8 cellular contexts compared by ENCODE assay signal in genomic region chr3:50272911-50273688, GRCh38. TPM values are rescaled to one million over a fixed set of nuclear protein-coding genes. Genes with fewer than 3 reads are reported as not detected.
DNase-seq lines count a peak whose midpoint lies in the region; ATAC-seq and TF ChIP-seq lines count a peak whose summit lies in the region.

No MANE protein-coding gene starts in this region.

- POLR2A ChIA-PET in HCT116 (lab: Charles Lee) = no interaction called here

- ATAC-seq in HCT116 (peak; percentile 62), HG03025 (IDR thresholded peaks at IDR 0.05; ENCODE audit: low FRiP score, unreplicated experiment) (no peak)

- H3K9me3 ChIP-seq in HCT116 (ENCODE audit: control insufficient read depth in 1 of 2, insufficient read depth in 1 of 2, low read depth in 1 of 2, low read length in 2 of 2) (no peaks in the 10 kb centered on the region), hepatocyte (ENCODE audit: low read depth) (no peaks in the 10 kb centered on the region)

- no peak overlapping the region for H3K27ac Mint-ChIP-seq in T-helper 2 cell treated with Interferon-gamma antibody and Interleukin-4, amounts not matched to agents 5 μg/mL and 100 μg/mL, for 36 hours

- RAD21 ChIA-PET in HCT116 (lab: Charles Lee; ENCODE audit: low non-redundant PET in 1 of 2, low total read pairs in 2 of 2, uncharacterized antibody in 2 of 2, unreplicated experiment in 2 of 2) = interaction anchor here in 1 of 2 experiments (1.9 kb wide), 1 partner anchor 13 kb away, joined by 7 read pairs; no protein-coding TSS in a partner anchor

- no peaks in the 10 kb centered on the region; the same call in 1 of the 2 replicates for H3K27me3 ChIP-seq in GM06990 (replicated peaks; ENCODE audit: control insufficient read depth, insufficient read depth, low read length)
- H3K27me3 ChIP-seq in HCT116 (ENCODE audit: insufficient read depth, low read length) = no peaks in the 10 kb centered on the region
- peaks cover 10% of the 10 kb centered on the region for H3K27me3 ChIP-seq in hepatocyte

- H3K9ac ChIP-seq in HCT116 (ENCODE audit: low read length) = peak overlapping the region; percentile 56

- H3K36me3 ChIP-seq in GM06990 (ENCODE audit: control insufficient read depth, insufficient read depth, low read length) = no peaks in the 10 kb centered on the region
- no peaks in the 10 kb centered on the region for H3K36me3 ChIP-seq in HCT116 (ENCODE audit: control insufficient read depth in 1 of 2, insufficient read depth in 2 of 2, low read length in 2 of 2)
- H3K36me3 ChIP-seq in hepatocyte (replicated peaks; ENCODE audit: insufficient read depth, low read depth) = no peaks in the 10 kb centered on the region

- H3K9me3 Mint-ChIP-seq in T-helper 2 cell treated with Interferon-gamma antibody and Interleukin-4, amounts not matched to agents 5 μg/mL and 100 μg/mL, for 36 hours = no peaks in the 10 kb centered on the region

- peak overlapping the region; percentile 82 for H2AFZ ChIP-seq in HCT116 (ENCODE audit: low read depth, low read length, poor library complexity, severe bottlenecking)
- no peak overlapping the region for H2AFZ ChIP-seq in hepatocyte

- peaks cover 16% of the 10 kb centered on the region for H3K4me1 Mint-ChIP-seq in T-helper 2 cell treated with Interferon-gamma antibody and Interleukin-4, amounts not matched to agents 5 μg/mL and 100 μg/mL, for 36 hours (ENCODE audit: low read depth)

- TF ChIP-seq POLR2A in HCT116 (IDR thresholded peaks at IDR 0.05; ENCODE audit: borderline replicate concordance, extremely low read depth, insufficient read depth, insufficient read length) (no peak), NB4 (IDR thresholded peaks at IDR 0.05; ENCODE audit: extremely low read depth, insufficient read length) (no peak)

- BruUV-seq in HCT116 (replicated peaks; lab: Mats Ljungman, UMichigan) = no TSS peak

- TF ChIP-seq CTCF in GM06990 (IDR thresholded peaks at IDR 0.05; ENCODE audit: insufficient read depth, low read length, poor library complexity, severe bottlenecking) (peak; percentile 97), HCT116 (IDR thresholded peaks at IDR 0.05 in 2 of 3, conservative IDR thresholded peaks at IDR 0.05 in 1 of 3; ENCODE audit: borderline replicate concordance in 1 of 3, insufficient read depth in 1 of 3, low read depth in 2 of 3, low read length in 2 of 3) (peak in 2 of 3 experiments; percentile 93 to 96; a peak in 4 of 6 replicates), NB4 (IDR thresholded peaks at IDR 0.05; ENCODE audit: low read depth, low read length) (peak; percentile 74), hepatocyte (IDR thresholded peaks at IDR 0.05; ENCODE audit: poor library complexity) (peak; percentile 99), retinal pigment epithelial cell (conservative IDR thresholded peaks at IDR 0.05; ENCODE audit: low read depth, low read length) (peak; percentile 93)

- H3K27ac ChIP-seq in HCT116 (ENCODE audit: low read depth, low read length) = peak overlapping the region; percentile 27; the same call in 1 of the 2 replicates
- H3K27ac ChIP-seq in hepatocyte = no peak overlapping the region

- WGBS in hepatocyte (ENCODE audit: low lambda C conversion rate, missing lambda C conversion rate) = 22% methylated on average over 50 of the region's 61 CpGs

- peaks cover 51 to 62% of the 10 kb centered on the region in 2 experiments for H3K4me1 ChIP-seq in HCT116 (ENCODE audit: control insufficient read depth in 1 of 2, insufficient read depth in 2 of 2, low read length in 2 of 2)
- H3K4me1 ChIP-seq in hepatocyte (ENCODE audit: insufficient read depth) = peaks cover 45% of the 10 kb centered on the region

- H3K79me2 ChIP-seq in HCT116 (ENCODE audit: insufficient read depth, low read length) = no peaks in the 10 kb centered on the region
- H3K79me2 ChIP-seq in hepatocyte = peaks cover 21% of the 10 kb centered on the region

- no peak for TF ChIP-seq RAD21 in HCT116 (IDR thresholded peaks at IDR 0.05; ENCODE audit: low read depth)

- H4K20me1 ChIP-seq in HCT116 (ENCODE audit: insufficient read depth) = no peaks in the 10 kb centered on the region
- no peaks in the 10 kb centered on the region for H4K20me1 ChIP-seq in hepatocyte (ENCODE audit: insufficient read depth, poor library complexity, severe bottlenecking)

- intact Hi-C loops in HCT116 (cut with micrococcal nuclease) = loop anchor here (1.0 to 5.0 kb wide), 2 partner anchors 46 to 151 kb away; no protein-coding TSS in a partner anchor

- DNase-seq in GM06990 (ENCODE audit: extremely low read depth, insufficient read length) (peak; percentile 89), HCT116 (ENCODE audit: low read depth, low spot score) (no peak), NB4 (ENCODE audit: low read depth) (peak; percentile 82), anterior cingulate cortex (lab: John Stamatoyannopoulos, UW) (peak in 57 of 58 donors; percentile 14 to 94 (median 79)), hepatocyte (ENCODE audit: low spot score) (peak; percentile 90), retinal pigment epithelial cell (ENCODE audit: low read depth) (no peak)
- peak; percentile 87 for DNase-seq in T-helper 2 cell treated with Interferon-gamma antibody and Interleukin-4, amounts not matched to agents 5 μg/mL and 100 μg/mL, for 36 hours (ENCODE audit: low spot score)

- H3K9me2 ChIP-seq in HCT116 (ENCODE audit: insufficient read depth) (no peaks in the 10 kb centered on the region), hepatocyte (replicated peaks; ENCODE audit: insufficient read depth) (no peaks in the 10 kb centered on the region)

- CTCF ChIA-PET in HCT116 (lab: Charles Lee) = interaction anchor here (1.8 to 2.4 kb wide), 2 partner anchors 13 to 78 kb away, joined by 8 to 9 read pairs; no protein-coding TSS in a partner anchor

- H3K36me3 Mint-ChIP-seq in T-helper 2 cell treated with Interferon-gamma antibody and Interleukin-4, amounts not matched to agents 5 μg/mL and 100 μg/mL, for 36 hours (ENCODE audit: low read depth) = no peaks in the 10 kb centered on the region

- H3K4me3 Mint-ChIP-seq in T-helper 2 cell treated with Interferon-gamma antibody and Interleukin-4, amounts not matched to agents 5 μg/mL and 100 μg/mL, for 36 hours = peak overlapping the region; percentile 80

- peak overlapping the region; percentile 96 for H3K4me2 ChIP-seq in HCT116 (ENCODE audit: low read length)
- H3K4me2 ChIP-seq in hepatocyte = peak overlapping the region; percentile 69

- no peak overlapping the region; the same call in 1 of the 2 replicates for H3K4me3 ChIP-seq in GM06990 (replicated peaks; ENCODE audit: low read depth, low read length)
- H3K4me3 ChIP-seq in HCT116 (replicated peaks in 1 of 2; ENCODE audit: low read depth in 1 of 2, low read length in 2 of 2) = peak overlapping the region; percentile 43 to 57
- H3K4me3 ChIP-seq in NB4 (ENCODE audit: low read depth, low read length) = no peak overlapping the region
- no peak overlapping the region for H3K4me3 ChIP-seq in hepatocyte
- no peak overlapping the region for H3K4me3 ChIP-seq in retinal pigment epithelial cell (ENCODE audit: low read length)

- H3K27me3 Mint-ChIP-seq in T-helper 2 cell treated with Interferon-gamma antibody and Interleukin-4, amounts not matched to agents 5 μg/mL and 100 μg/mL, for 36 hours (ENCODE audit: low read depth) = peaks cover 43% of the 10 kb centered on the region

TF ChIP-seq in HCT116, 20 proteins besides CTCF, POLR2A, EP300 and RAD21:
- TF ChIP-seq ELF1 (IDR thresholded peaks at IDR 0.05; ENCODE audit: borderline replicate concordance, low read depth) (no peak), TCF7L2 (IDR thresholded peaks at IDR 0.05; ENCODE audit: borderline replicate concordance, extremely low read depth, insufficient read depth, insufficient read length) (peak; percentile 89), ZNF274 (IDR thresholded peaks at IDR 0.05; ENCODE audit: low read depth, low read length) (no peak), POLR2AphosphoS5 (IDR thresholded peaks at IDR 0.05; ENCODE audit: low read depth, low read length) (peak; percentile 70)

RNA-seq across cellular contexts. Expression of gene SEMA3B, which starts 4.2 kb away (rescaled TPM):
- 46.2 TPM for total RNA-seq in HCT116 (2021; ENCODE audit: unreplicated experiment)
- polyA plus RNA-seq in HCT116 (2012) = 51.1 and 79.0 TPM in 2 replicates
- 60.2 and 67.7 TPM in 2 replicates for total RNA-seq in hepatocyte
- 104 and 135 TPM in 2 replicates for polyA plus RNA-seq in hepatocyte

RNA-seq across cellular contexts. Expression of gene LSMEM2, which starts 5.8 kb away (rescaled TPM):
- total RNA-seq in HCT116 (2021; ENCODE audit: unreplicated experiment) (not detected), hepatocyte (0.20 TPM in 1 of 2 replicates, not detected in the other)
- polyA plus RNA-seq in HCT116 (2012) = 0.18 and 0.41 TPM in 2 replicates
- polyA plus RNA-seq in hepatocyte = 0.39 TPM in 1 of 2 replicates, not detected in the other

RNA-seq across cellular contexts. Expression of gene IFRD2, which starts 19.1 kb away (rescaled TPM):
- total RNA-seq in HCT116 (2021; ENCODE audit: unreplicated experiment) = 146 TPM
- 101 and 103 TPM in 2 replicates for polyA plus RNA-seq in HCT116 (2012)
- total RNA-seq in hepatocyte = 37.0 and 41.4 TPM in 2 replicates
- polyA plus RNA-seq in hepatocyte = 71.6 and 76.2 TPM in 2 replicates

RNA-seq across cellular contexts. Expression of gene HYAL3, which starts 26.1 kb away (rescaled TPM):
- total RNA-seq in HCT116 (2021; ENCODE audit: unreplicated experiment) (10.3 TPM), hepatocyte (3.7 and 9.0 TPM in 2 replicates)
- 4.6 and 6.5 TPM in 2 replicates for polyA plus RNA-seq in HCT116 (2012)
- polyA plus RNA-seq in hepatocyte = 5.6 and 7.0 TPM in 2 replicates

RNA-seq across cellular contexts. Expression of gene NAA80, which starts 26.1 kb away (rescaled TPM):
- total RNA-seq in HCT116 (2021; ENCODE audit: unreplicated experiment) (21.3 TPM), hepatocyte (6.7 and 7.1 TPM in 2 replicates)
- polyA plus RNA-seq in HCT116 (2012) = 27.0 and 31.4 TPM in 2 replicates
- polyA plus RNA-seq in hepatocyte = 17.0 and 19.5 TPM in 2 replicates

Comparison
In these comparisons a context has a peak if more than half of its experiments do, and no peak if none do; other contexts are left out.
1. DNase-seq: peak in GM06990 (single experiment), NB4 (single experiment), T-helper 2 cell treated with Interferon-gamma antibody and Interleukin-4, amounts not matched to agents 5 μg/mL and 100 μg/mL, for 36 hours (single experiment), anterior cingulate cortex (57 of 58) and hepatocyte (single experiment); none in HCT116 (single experiment) and retinal pigment epithelial cell (single experiment).
2. H3K4me3 ChIP-seq: peak in HCT116 (2 of 2); none in GM06990 (single experiment), NB4 (single experiment), hepatocyte (single experiment) and retinal pigment epithelial cell (single experiment).
3. Peak in every context shown above with its lines, with median percentiles within 50 percentile points of each other: CTCF ChIP-seq.